In genomic region chr22:26897384-26897783, GRCh38 we compare ENCODE assay signal across 19 cellular contexts.
DNase-seq lines count a peak whose midpoint lies in the region; ATAC-seq and TF ChIP-seq lines count a peak whose summit lies in the region.
"Had no signal": no experiment of that assay in that cellular context is flagged by ENCODE, and none has a peak within 500 bp of the region (broad histone marks: within the 10 kb centered on the region; RNA-seq: fewer than 3 reads in every experiment).

No MANE protein-coding gene starts in this region.

- DNase-seq in activated T-helper 1 cell treated with anti-CD3 and anti-CD28 coated beads, Interleukin-12 subunit alpha, Interleukin-12 subunit beta, Interleukin-2, Interleukin-4 antibody, amounts not matched to agents 30 ng/mL and 10 ng/mL and 1 ng/mL, durations not matched to agents 14 hours and 24 hours and 36 hours (ENCODE audit: low spot score), result no peak
- DNase-seq in islet precursor cell, result peak; percentile 27
- DNase-seq in thoracic aorta (ENCODE audit: low spot score), result no peak
- no peak for DNase-seq in stimulated activated naive B cell treated with anti-CD40 and anti-IgM and Interleukin-4, amounts not matched to agents 10 μg/mL and 1 μg/mL and 100 μg/mL, for 72 hours
- DNase-seq: ACHN; BE2C; C1 segment of cervical spinal cord; CD4-positive, CD25-positive, alpha-beta regulatory T cell; CD8-positive, alpha-beta memory T cell; COR-L47; DMS 273 treated with DMSO at 0.1 percent for 48 hours; DMS53; DND-41; EL; IMR-90 had no signal

- H3K27me3 Mint-ChIP-seq in activated T-helper 1 cell treated with anti-CD3 and anti-CD28 coated beads, Interleukin-12 subunit alpha, Interleukin-12 subunit beta, Interleukin-2, Interleukin-4 antibody, amounts not matched to agents 30 ng/mL and 10 ng/mL and 1 ng/mL, durations not matched to agents 14 hours and 24 hours and 36 hours (ENCODE audit: insufficient read depth), result peaks cover 17% of the 10 kb centered on the region
- peaks cover 46 to 56% of the 10 kb centered on the region in 2 donors for H3K27me3 Mint-ChIP-seq in stimulated activated naive B cell treated with anti-CD40 and anti-IgM and Interleukin-4, amounts not matched to agents 10 μg/mL and 1 μg/mL and 100 μg/mL, for 72 hours

- no peaks in the 10 kb centered on the region for H3K36me3 ChIP-seq in thoracic aorta
- H3K36me3 ChIP-seq: BE2C, HAP-1 had no signal

- no peak overlapping the region for H3K4me3 ChIP-seq in thoracic aorta
- H3K4me3 ChIP-seq: GM12878, HAP-1 had no signal

- no peaks in the 10 kb centered on the region for H3K36me3 Mint-ChIP-seq in activated T-helper 1 cell treated with anti-CD3 and anti-CD28 coated beads, Interleukin-12 subunit alpha, Interleukin-12 subunit beta, Interleukin-2, Interleukin-4 antibody, amounts not matched to agents 30 ng/mL and 10 ng/mL and 1 ng/mL, durations not matched to agents 14 hours and 24 hours and 36 hours (ENCODE audit: low read depth)
- H3K36me3 Mint-ChIP-seq in stimulated activated naive B cell treated with anti-CD40 and anti-IgM and Interleukin-4, amounts not matched to agents 10 μg/mL and 1 μg/mL and 100 μg/mL, for 72 hours, result peaks cover 5 to 6% of the 10 kb centered on the region in 2 donors

- no peak for ATAC-seq in thoracic aorta (ENCODE audit: insufficient number of reproducible peaks, low FRiP score, low read depth)
- ATAC-seq in HG03571 (IDR thresholded peaks at IDR 0.05; ENCODE audit: unreplicated experiment), result no peak
- no peak for ATAC-seq in HG03432 (IDR thresholded peaks at IDR 0.05; ENCODE audit: unreplicated experiment)
- no peak for ATAC-seq in stimulated activated naive B cell treated with anti-CD40 and anti-IgM and Interleukin-4, amounts not matched to agents 10 μg/mL and 1 μg/mL and 100 μg/mL, for 72 hours (replicated peaks)
- ATAC-seq: GM12878 had no signal

- H3K4me1 Mint-ChIP-seq in activated T-helper 1 cell treated with anti-CD3 and anti-CD28 coated beads, Interleukin-12 subunit alpha, Interleukin-12 subunit beta, Interleukin-2, Interleukin-4 antibody, amounts not matched to agents 30 ng/mL and 10 ng/mL and 1 ng/mL, durations not matched to agents 14 hours and 24 hours and 36 hours (ENCODE audit: low read depth), result no peaks in the 10 kb centered on the region
- peaks cover 0 to 2% of the 10 kb centered on the region in 2 donors for H3K4me1 Mint-ChIP-seq in stimulated activated naive B cell treated with anti-CD40 and anti-IgM and Interleukin-4, amounts not matched to agents 10 μg/mL and 1 μg/mL and 100 μg/mL, for 72 hours
- H3K4me1 Mint-ChIP-seq: CD8-positive, alpha-beta memory T cell had no signal

- H3K9me3 ChIP-seq in thoracic aorta, result no peaks in the 10 kb centered on the region
- H3K9me3 ChIP-seq: BE2C, HAP-1 had no signal

- peak overlapping the region; percentile 31 for H3K27ac Mint-ChIP-seq in activated T-helper 1 cell treated with anti-CD3 and anti-CD28 coated beads, Interleukin-12 subunit alpha, Interleukin-12 subunit beta, Interleukin-2, Interleukin-4 antibody, amounts not matched to agents 30 ng/mL and 10 ng/mL and 1 ng/mL, durations not matched to agents 14 hours and 24 hours and 36 hours
- no peak overlapping the region for H3K27ac Mint-ChIP-seq in stimulated activated naive B cell treated with anti-CD40 and anti-IgM and Interleukin-4, amounts not matched to agents 10 μg/mL and 1 μg/mL and 100 μg/mL, for 72 hours
- H3K27ac Mint-ChIP-seq: CD4-positive, CD25-positive, alpha-beta regulatory T cell; CD8-positive, alpha-beta memory T cell had no signal

- H3K27ac ChIP-seq in thoracic aorta, result peak overlapping the region; percentile 17 to 90

- no peak overlapping the region for H3K4me3 Mint-ChIP-seq in activated T-helper 1 cell treated with anti-CD3 and anti-CD28 coated beads, Interleukin-12 subunit alpha, Interleukin-12 subunit beta, Interleukin-2, Interleukin-4 antibody, amounts not matched to agents 30 ng/mL and 10 ng/mL and 1 ng/mL, durations not matched to agents 14 hours and 24 hours and 36 hours
- H3K4me3 Mint-ChIP-seq in stimulated activated naive B cell treated with anti-CD40 and anti-IgM and Interleukin-4, amounts not matched to agents 10 μg/mL and 1 μg/mL and 100 μg/mL, for 72 hours, result no peak overlapping the region
- H3K4me3 Mint-ChIP-seq: CD8-positive, alpha-beta memory T cell had no signal

- no peaks in the 10 kb centered on the region for H3K9me3 Mint-ChIP-seq in activated T-helper 1 cell treated with anti-CD3 and anti-CD28 coated beads, Interleukin-12 subunit alpha, Interleukin-12 subunit beta, Interleukin-2, Interleukin-4 antibody, amounts not matched to agents 30 ng/mL and 10 ng/mL and 1 ng/mL, durations not matched to agents 14 hours and 24 hours and 36 hours
- H3K9me3 Mint-ChIP-seq in stimulated activated naive B cell treated with anti-CD40 and anti-IgM and Interleukin-4, amounts not matched to agents 10 μg/mL and 1 μg/mL and 100 μg/mL, for 72 hours, result peaks cover 0 to 5% of the 10 kb centered on the region in 2 donors

- intact Hi-C loops in activated T-helper 1 cell treated with anti-CD3 and anti-CD28 coated beads, Interleukin-12 subunit alpha, Interleukin-12 subunit beta, Interleukin-2, Interleukin-4 antibody, amounts not matched to agents 30 ng/mL and 10 ng/mL and 1 ng/mL, durations not matched to agents 14 hours and 24 hours and 36 hours (cut with micrococcal nuclease), result no loop called here

- H3K4me1 ChIP-seq in thoracic aorta (ENCODE audit: control insufficient read depth in 1 of 2, low read depth in 2 of 2), result peaks cover 32 to 50% of the 10 kb centered on the region in 2 donors
- H3K4me1 ChIP-seq: HAP-1 had no signal

- no peak for TF ChIP-seq CTCF in thoracic aorta (IDR thresholded peaks at IDR 0.05)

- no peaks in the 10 kb centered on the region for H3K27me3 ChIP-seq in thoracic aorta (replicated peaks; ENCODE audit: insufficient read depth)
- H3K27me3 ChIP-seq: BE2C had no signal
